In genomic region chr16:89442588-89442987, GRCh38 we compare ENCODE assay signal across 8 cellular contexts. TPM values are rescaled to one million over a fixed set of nuclear protein-coding genes. Genes with fewer than 3 reads are reported as not detected.
DNase-seq lines count a peak whose midpoint lies in the region; ATAC-seq lines count a peak whose summit lies in the region.

No MANE protein-coding gene starts in this region.

- peaks cover 95% of the 10 kb centered on the region for H3K4me1 Mint-ChIP-seq in activated T-cell treated with anti-CD3 and anti-CD28 coated beads, Interleukin-2, amount 50 U/mL, for 4 hours (ENCODE audit: low read depth)
- H3K4me1 Mint-ChIP-seq in natural killer cell treated with Interleukin-12 subunit alpha and Interleukin-12 subunit beta and Interleukin-15 and Interleukin-18, amount 100 ng/mL, for 72 hours (ENCODE audit: low read depth in 2 of 2), result peaks cover 79 to 83% of the 10 kb centered on the region in 2 donors

- no peaks in the 10 kb centered on the region for H3K36me3 ChIP-seq in effector memory CD4-positive, alpha-beta T cell (ENCODE audit: control insufficient read depth, insufficient read depth, low read length)
- H3K36me3 ChIP-seq in urinary bladder (ENCODE audit: insufficient read depth), result no peaks in the 10 kb centered on the region

- H3K27me3 Mint-ChIP-seq in activated T-cell treated with anti-CD3 and anti-CD28 coated beads, Interleukin-2, amount 50 U/mL, for 4 hours (ENCODE audit: low read depth), result no peaks in the 10 kb centered on the region
- H3K27me3 Mint-ChIP-seq in natural killer cell treated with Interleukin-12 subunit alpha and Interleukin-12 subunit beta and Interleukin-15 and Interleukin-18, amount 100 ng/mL, for 72 hours, result no peaks in the 10 kb centered on the region

- no peaks in the 10 kb centered on the region for H3K9me3 Mint-ChIP-seq in activated T-cell treated with anti-CD3 and anti-CD28 coated beads, Interleukin-2, amount 50 U/mL, for 4 hours
- no peaks in the 10 kb centered on the region for H3K9me3 Mint-ChIP-seq in natural killer cell treated with Interleukin-12 subunit alpha and Interleukin-12 subunit beta and Interleukin-15 and Interleukin-18, amount 100 ng/mL, for 72 hours

- H3K36me3 Mint-ChIP-seq in activated T-cell treated with anti-CD3 and anti-CD28 coated beads, Interleukin-2, amount 50 U/mL, for 4 hours (ENCODE audit: insufficient read depth), result peaks cover 11% of the 10 kb centered on the region
- no peaks in the 10 kb centered on the region for H3K36me3 Mint-ChIP-seq in natural killer cell treated with Interleukin-12 subunit alpha and Interleukin-12 subunit beta and Interleukin-15 and Interleukin-18, amount 100 ng/mL, for 72 hours

- no peaks in the 10 kb centered on the region for H3K27me3 ChIP-seq in effector memory CD4-positive, alpha-beta T cell (replicated peaks; ENCODE audit: control insufficient read depth, insufficient read depth, low read length, poor library complexity, severe bottlenecking)

- peak overlapping the region; percentile 3 for H3K27ac ChIP-seq in effector memory CD4-positive, alpha-beta T cell (ENCODE audit: insufficient read depth, low read length, poor library complexity, severe bottlenecking)
- H3K27ac ChIP-seq in urinary bladder (ENCODE audit: low read depth), result peak overlapping the region; percentile 55

- peak overlapping the region; percentile 53 for H3K4me3 Mint-ChIP-seq in activated T-cell treated with anti-CD3 and anti-CD28 coated beads, Interleukin-2, amount 50 U/mL, for 4 hours
- peak overlapping the region; percentile 35 for H3K4me3 Mint-ChIP-seq in natural killer cell treated with Interleukin-12 subunit alpha and Interleukin-12 subunit beta and Interleukin-15 and Interleukin-18, amount 100 ng/mL, for 72 hours

- DNase-seq in activated T-cell treated with anti-CD3 and anti-CD28 coated beads, Interleukin-2, amount 50 U/mL, for 4 hours, result no peak
- no peak for DNase-seq in activated T-cell treated with anti-CD3 and anti-CD28 coated beads, Interleukin-2, amount 50 U/mL, for 1 hour
- DNase-seq in effector memory CD4-positive, alpha-beta T cell, result no peak
- no peak for DNase-seq in natural killer cell treated with Interleukin-12 subunit alpha and Interleukin-12 subunit beta and Interleukin-15 and Interleukin-18, amount 100 ng/mL, for 72 hours (ENCODE audit: low spot score)
- DNase-seq in effector CD8-positive, alpha-beta T cell (lab: John Stamatoyannopoulos, UW), result no peak
- DNase-seq in CD1c-positive myeloid dendritic cell (ENCODE audit: extremely low spot score), result no peak
- DNase-seq in globus pallidus (ENCODE audit: low spot score), result no peak

- no peaks in the 10 kb centered on the region for H3K9me3 ChIP-seq in effector memory CD4-positive, alpha-beta T cell (ENCODE audit: control insufficient read depth, low read length)

- H3K4me1 ChIP-seq in effector memory CD4-positive, alpha-beta T cell (ENCODE audit: control insufficient read depth, insufficient read depth, low read length, poor library complexity, severe bottlenecking), result peaks cover 75% of the 10 kb centered on the region
- peaks cover 7% of the 10 kb centered on the region for H3K4me1 ChIP-seq in urinary bladder (ENCODE audit: insufficient read depth)

- WGBS in urinary bladder, result 51% methylated on average over 10 of the region's 10 CpGs

- no peak overlapping the region for H3K4me3 ChIP-seq in effector memory CD4-positive, alpha-beta T cell (ENCODE audit: insufficient read depth, low read depth, low read length, poor library complexity, severe bottlenecking)
- H3K4me3 ChIP-seq in urinary bladder (ENCODE audit: low read depth, low read length), result no peak overlapping the region

- ATAC-seq in activated T-cell treated with anti-CD3 and anti-CD28 coated beads, Interleukin-2, amount 50 U/mL, for 4 hours, result no peak
- peak in 1 of 2 donors; percentile 61 for ATAC-seq in natural killer cell treated with Interleukin-12 subunit alpha and Interleukin-12 subunit beta and Interleukin-15 and Interleukin-18, amount 100 ng/mL, for 72 hours

- H3K27ac Mint-ChIP-seq in natural killer cell treated with Interleukin-12 subunit alpha and Interleukin-12 subunit beta and Interleukin-15 and Interleukin-18, amount 100 ng/mL, for 72 hours, result peak overlapping the region; percentile 33 to 59

RNA-seq across cellular contexts. Expression of gene ANKRD11, which starts 47.8 kb away (rescaled TPM):
- total RNA-seq in activated T-cell treated with anti-CD3 and anti-CD28 coated beads, Interleukin-2, amount 50 U/mL, for 4 hours, result 100 to 1,000 TPM; 153 to 181 (median 162) TPM
- 100 to 1,000 TPM; 197 to 320 TPM for total RNA-seq in natural killer cell treated with Interleukin-12 subunit alpha and Interleukin-12 subunit beta and Interleukin-15 and Interleukin-18, amount 100 ng/mL, for 72 hours
- total RNA-seq in urinary bladder, result 51.2 TPM
- polyA plus RNA-seq in urinary bladder, result 73.3 TPM
